Comparison of ENCODE assay signal across 17 cellular contexts in genomic region chr11:90133560-90134145, GRCh38. TPM values are rescaled to one million over a fixed set of nuclear protein-coding genes. Genes with fewer than 3 reads are reported as not detected.
A peak's percentile ranks its signal among the peaks of the same experiment; 100 is the strongest.
DNase-seq lines count a peak whose midpoint lies in the region; ATAC-seq, FAIRE-seq and TF ChIP-seq lines count a peak whose summit lies in the region.
"Had no signal": no experiment of that assay in that cellular context is flagged by ENCODE, and none has a peak within 500 bp of the region (broad histone marks: within the 10 kb centered on the region; RNA-seq: fewer than 3 reads in every experiment).

No MANE protein-coding gene starts in this region.

- no peaks in the 10 kb centered on the region for H3K4me1 ChIP-seq in right cardiac atrium (ENCODE audit: control insufficient read depth, insufficient read depth, low read length)
- H3K4me1 ChIP-seq in H1 (replicated peaks in 1 of 4; ENCODE audit: control insufficient read depth in 3 of 4, insufficient read depth in 4 of 4, low read length in 3 of 4): peaks cover 1 to 6% (median 4%) of the 10 kb centered on the region in 4 experiments; a peak in 5 of 7 replicates
- no peaks in the 10 kb centered on the region for H3K4me1 ChIP-seq in upper lobe of right lung

- no peak overlapping the region for H2BK5ac ChIP-seq in H1 (ENCODE audit: low read depth, low read length)

- H3K36me3 Mint-ChIP-seq in naive thymus-derived CD8-positive, alpha-beta T cell: no peaks in the 10 kb centered on the region
- H3K36me3 Mint-ChIP-seq in activated CD4-positive, alpha-beta memory T cell treated with anti-CD3 and anti-CD28 coated beads, Interleukin-2, amount 10 ng/mL, durations not matched to agents 7 days and 5 days (ENCODE audit: low read depth): peaks cover 2% of the 10 kb centered on the region

- POLR2A ChIA-PET in H1 (lab: Charles Lee; ENCODE audit: partially characterized antibody): interaction anchor here (1.1 kb wide), 1 partner anchor 17 kb away, joined by 3 read pairs; no protein-coding TSS in a partner anchor
- POLR2A ChIA-PET in naive thymus-derived CD8-positive, alpha-beta T cell (lab: Charles Lee): no interaction called here
- POLR2A ChIA-PET in activated CD4-positive, alpha-beta memory T cell treated with anti-CD3 and anti-CD28 coated beads, Interleukin-2, amount 10 ng/mL, durations not matched to agents 7 days and 5 days (lab: Charles Lee): no interaction called here

- H3K79me1 ChIP-seq in H1 (ENCODE audit: low read depth, low read length): no peaks in the 10 kb centered on the region

- no peak overlapping the region for H3K27ac Mint-ChIP-seq in naive thymus-derived CD8-positive, alpha-beta T cell
- H3K27ac Mint-ChIP-seq in activated CD4-positive, alpha-beta memory T cell treated with anti-CD3 and anti-CD28 coated beads, Interleukin-2, amount 10 ng/mL, durations not matched to agents 7 days and 5 days: no peak overlapping the region

- no peaks in the 10 kb centered on the region for H3K27me3 ChIP-seq in right cardiac atrium (ENCODE audit: control insufficient read depth, insufficient read depth)
- H3K27me3 ChIP-seq in H1 (replicated peaks in 1 of 4; ENCODE audit: control insufficient read depth in 3 of 4, extremely low read depth in 1 of 4, insufficient read depth in 3 of 4, low read length in 3 of 4): no peaks in the 10 kb centered on the region
- peaks cover 16% of the 10 kb centered on the region for H3K27me3 ChIP-seq in upper lobe of right lung

- peaks cover 7 to 19% (median 9%) of the 10 kb centered on the region in 4 donors for H3K4me1 Mint-ChIP-seq in naive thymus-derived CD8-positive, alpha-beta T cell
- H3K4me1 Mint-ChIP-seq in activated CD4-positive, alpha-beta memory T cell treated with anti-CD3 and anti-CD28 coated beads, Interleukin-2, amount 10 ng/mL, durations not matched to agents 7 days and 5 days: peaks cover 11% of the 10 kb centered on the region

- no peak overlapping the region for H3K18ac ChIP-seq in H1 (ENCODE audit: extremely low read depth, low read length)

- peak overlapping the region; percentile 92 to 98 for H3K4me2 ChIP-seq in H1 (ENCODE audit: insufficient read depth in 1 of 2, low read depth in 2 of 2, low read length in 2 of 2)

- no peak for TF ChIP-seq RAD21 in H1 (IDR thresholded peaks at IDR 0.05 in 1 of 2, conservative IDR thresholded peaks at IDR 0.05 in 1 of 2; ENCODE audit: low read depth in 2 of 2, low read length in 2 of 2)

- H3K23ac ChIP-seq in H1 (ENCODE audit: insufficient read length): no peak overlapping the region

- no peak overlapping the region for H4K8ac ChIP-seq in H1 (ENCODE audit: extremely low read depth, insufficient read depth, low read length)

- H3K9ac ChIP-seq in H1 (replicated peaks in 1 of 4; ENCODE audit: extremely low read depth in 1 of 4, low read depth in 3 of 4, low read length in 3 of 4): peak overlapping the region in 1 of 4 experiments; percentile 62; a peak in 3 of 7 replicates

- no peaks in the 10 kb centered on the region for H4K20me1 ChIP-seq in H1 (replicated peaks in 1 of 2; ENCODE audit: control insufficient read depth in 1 of 2, insufficient read depth in 2 of 2, low read length in 2 of 2)

- H3K79me2 ChIP-seq in H1 (ENCODE audit: control insufficient read depth in 1 of 2, insufficient read depth in 2 of 2, low read length in 2 of 2): no peaks in the 10 kb centered on the region

- TF ChIP-seq CTCF in H1 (IDR thresholded peaks at IDR 0.05; ENCODE audit: control extremely low read depth in 1 of 3, insufficient read depth in 1 of 3, low read depth in 1 of 3, low read length in 3 of 3) (no peak), upper lobe of right lung (IDR thresholded peaks at IDR 0.05) (no peak)

- no peak overlapping the region for H3K4ac ChIP-seq in H1 (replicated peaks; ENCODE audit: insufficient read length, low read depth, low read length)

- H2BK120ac ChIP-seq in H1 (replicated peaks; ENCODE audit: low read depth, low read length): no peak overlapping the region

- TF ChIP-seq POLR2A in H1 (IDR thresholded peaks at IDR 0.05; ENCODE audit: control extremely low read depth in 1 of 2, low read depth in 2 of 2, low read length in 2 of 2): no peak

- no peak overlapping the region for H3K56ac ChIP-seq in H1 (replicated peaks; ENCODE audit: insufficient read length, low read depth, low read length)

- H3K27me3 Mint-ChIP-seq in naive thymus-derived CD8-positive, alpha-beta T cell: peaks cover 28 to 65% (median 42%) of the 10 kb centered on the region in 5 donors
- peaks cover 43% of the 10 kb centered on the region for H3K27me3 Mint-ChIP-seq in activated CD4-positive, alpha-beta memory T cell treated with anti-CD3 and anti-CD28 coated beads, Interleukin-2, amount 10 ng/mL, durations not matched to agents 7 days and 5 days

- no peak overlapping the region for H3K27ac ChIP-seq in right cardiac atrium (ENCODE audit: low read length)
- no peak overlapping the region for H3K27ac ChIP-seq in H1 (ENCODE audit: low read depth, low read length)
- no peak overlapping the region for H3K27ac ChIP-seq in upper lobe of right lung

- peak overlapping the region in 8 of 10 donors; percentile 0 to 64 (median 44) for H3K4me3 Mint-ChIP-seq in naive thymus-derived CD8-positive, alpha-beta T cell
- no peak overlapping the region for H3K4me3 Mint-ChIP-seq in activated CD4-positive, alpha-beta memory T cell treated with anti-CD3 and anti-CD28 coated beads, Interleukin-2, amount 10 ng/mL, durations not matched to agents 7 days and 5 days

- H3K23me2 ChIP-seq in H1 (ENCODE audit: low read depth, low read length): peaks cover 6% of the 10 kb centered on the region

- H2BK12ac ChIP-seq in H1 (ENCODE audit: low read depth, low read length): peak overlapping the region; percentile 11; the same call in 1 of the 2 replicates

- no peak overlapping the region for H2BK15ac ChIP-seq in H1 (ENCODE audit: low read length)

- H2BK20ac ChIP-seq in H1 (ENCODE audit: low read length): no peak overlapping the region

- peaks cover 0 to 6% (median 0%) of the 10 kb centered on the region in 9 donors for H3K9me3 Mint-ChIP-seq in naive thymus-derived CD8-positive, alpha-beta T cell
- no peaks in the 10 kb centered on the region for H3K9me3 Mint-ChIP-seq in activated CD4-positive, alpha-beta memory T cell treated with anti-CD3 and anti-CD28 coated beads, Interleukin-2, amount 10 ng/mL, durations not matched to agents 7 days and 5 days

- CTCF ChIA-PET in H1 (lab: Charles Lee; ENCODE audit: partially characterized antibody): no interaction called here
- CTCF ChIA-PET in activated CD4-positive, alpha-beta memory T cell treated with anti-CD3 and anti-CD28 coated beads, Interleukin-2, amount 10 ng/mL, durations not matched to agents 7 days and 5 days (lab: Charles Lee): no interaction called here

- DNase-seq in right cardiac atrium: no peak
- DNase-seq in left ventricle myocardium superior: no peak
- DNase-seq in H1 (ENCODE audit: low read depth in 1 of 2, low spot score in 2 of 2): no peak
- DNase-seq in naive thymus-derived CD8-positive, alpha-beta T cell: no peak
- no peak for DNase-seq in upper lobe of right lung
- no peak for DNase-seq in middle frontal gyrus (ENCODE audit: extremely low spot score, low spot score)
- DNase-seq in activated CD4-positive, alpha-beta memory T cell treated with anti-CD3 and anti-CD28 coated beads, Interleukin-2, amount 10 ng/mL, durations not matched to agents 7 days and 5 days: no peak
- DNase-seq in NCI-H2227 treated with DMSO at 0.1 percent for 48 hours (lab: John Stamatoyannopoulos, UW): no peak
- DNase-seq: activated CD4-positive, CD25-positive, alpha-beta regulatory T cell treated with anti-CD3 and anti-CD28 coated beads, Interleukin-2, amount 50 U/mL, for 72 hours; activated effector memory CD4-positive, alpha-beta T cell treated with anti-CD3 and anti-CD28 coated beads, Interleukin-2, amount 50 U/mL, for 16 hours; NCI-H446; Right ventricle myocardium superior; stimulated activated naive CD4-positive, alpha-beta T cell had no signal

- H4K91ac ChIP-seq in H1 (replicated peaks; ENCODE audit: insufficient read length, low read length): peak overlapping the region; percentile 60

- peak overlapping the region; percentile 79 for H2AFZ ChIP-seq in H1 (ENCODE audit: low read length)

- intact Hi-C loops in right cardiac atrium (cut with DNase I) (no loop called here), left ventricle myocardium superior (cut with micrococcal nuclease) (no loop called here), upper lobe of right lung (cut with DNase I) (no loop called here)

- FAIRE-seq in H1 (lab: Jason Lieb, UNC): no peak
- FAIRE-seq: colon had no signal

- TF ChIP-seq EP300 in H1 (IDR thresholded peaks at IDR 0.05; ENCODE audit: borderline replicate concordance in 1 of 2, low read depth in 2 of 2, low read length in 2 of 2): no peak

- WGBS in right cardiac atrium: 33% methylated on average over 3 of the region's 3 CpGs
- WGBS in H1 (ENCODE audit: extremely low coverage in 1 of 2, insufficient coverage in 1 of 2, insufficient read length in 1 of 2, insufficient replicate concordance in 2 of 2, low coverage in 1 of 2, low lambda C conversion rate in 2 of 2, missing lambda C conversion rate in 1 of 2), 2 experiments: 20% methylated on average over 3 of the region's 3 CpGs; no CpG with 5 or more reads in 1 of the 2 experiments

- no peak overlapping the region for H3K14ac ChIP-seq in H1 (ENCODE audit: insufficient read length)

- no peak for ATAC-seq in right cardiac atrium
- no peak for ATAC-seq in left ventricle myocardium superior
- no peak for ATAC-seq in naive thymus-derived CD8-positive, alpha-beta T cell
- ATAC-seq in upper lobe of right lung: no peak

- H2AK5ac ChIP-seq in H1 (ENCODE audit: low read depth, low read length): no peak overlapping the region

- H4K5ac ChIP-seq in H1 (ENCODE audit: insufficient read length, low read depth, low read length): no peak overlapping the region

- H3K4me3 ChIP-seq in right cardiac atrium (ENCODE audit: low read length) (peak overlapping the region; percentile 99), H1 (ENCODE audit: extremely low read depth in 1 of 4, insufficient read depth in 2 of 4, low read depth in 3 of 4, low read length in 4 of 4) (peak overlapping the region; percentile 73 to 81 (median 76); a peak in 6 of 8 replicates), upper lobe of right lung (peak overlapping the region; percentile 48)

- H3K9me3 ChIP-seq in right cardiac atrium (ENCODE audit: control insufficient read depth, low read length): no peaks in the 10 kb centered on the region
- H3K9me3 ChIP-seq in H1 (ENCODE audit: insufficient read depth in 2 of 2, low read depth in 1 of 2, low read length in 1 of 2): no peaks in the 10 kb centered on the region
- H3K9me3 ChIP-seq in upper lobe of right lung: no peaks in the 10 kb centered on the region

- no peaks in the 10 kb centered on the region for H3K36me3 ChIP-seq in H1 (ENCODE audit: control insufficient read depth in 2 of 4, insufficient read depth in 4 of 4, low read length in 3 of 4)
- H3K36me3 ChIP-seq in upper lobe of right lung: no peaks in the 10 kb centered on the region

RNA-seq across cellular contexts. Expression of gene NAALAD2, which starts 0.8 kb away (rescaled TPM):
- total RNA-seq in right cardiac atrium: 1 to 10 TPM; 1.0 to 2.3 (median 1.7) TPM
- polyA plus RNA-seq in right cardiac atrium: 2.0 TPM
- total RNA-seq in left ventricle myocardium superior: 1.8 TPM
- 3.9 and 4.1 TPM in 2 replicates for total RNA-seq in H1 (2021; fragmentation: NEBNext Ultra II Directional; extraction: Animal tissue kit (Norgen Biotek cat#: 25700))
- 2.1 and 2.6 TPM in 2 replicates for polyA plus RNA-seq in H1 (2011; rRNA removed)
- polyA plus RNA-seq in H1 (2011; cell fraction: cytosol; rRNA removed): 3.9 TPM
- 6.3 TPM for polyA plus RNA-seq in H1 (2011; cell fraction: nucleus; rRNA removed)
- 2.7 to 8.1 TPM (median 3.3 TPM) in 4 replicates for polyA plus RNA-seq in H1 (2012, experiment 1 of 2)
- polyA plus RNA-seq in H1 (2012, experiment 2 of 2): 0.66 TPM
- polyA plus RNA-seq in H1 (2013, experiment 1 of 2): 5.2 TPM
- polyA plus RNA-seq in H1 (2013, experiment 2 of 2): 3.9 TPM
- 8.2 and 13.2 TPM in 2 replicates for polyA minus RNA-seq in H1 (2011; rRNA and poly(A)+ RNA removed)
- 3.5 TPM for polyA minus RNA-seq in H1 (2011; cell fraction: cytosol; rRNA and poly(A)+ RNA removed)
- 28.1 TPM for polyA minus RNA-seq in H1 (2011; cell fraction: nucleus; rRNA and poly(A)+ RNA removed)
- not detected for total RNA-seq in naive thymus-derived CD8-positive, alpha-beta T cell
- polyA plus RNA-seq in naive thymus-derived CD8-positive, alpha-beta T cell: not detected
- total RNA-seq in upper lobe of right lung: 2.6 TPM
- total RNA-seq in activated CD4-positive, alpha-beta memory T cell treated with anti-CD3 and anti-CD28 coated beads, Interleukin-2, amount 10 ng/mL, durations not matched to agents 7 days and 5 days: not detected

RNA-seq across cellular contexts. Expression of gene UBTFL1, which starts 47.9 kb away (rescaled TPM):
- total RNA-seq in right cardiac atrium (not detected), left ventricle myocardium superior (not detected), upper lobe of right lung (not detected)
- polyA plus RNA-seq in right cardiac atrium (not detected), H1 (2011; rRNA removed) (not detected in 2 replicates)
- total RNA-seq in H1 (2021; fragmentation: NEBNext Ultra II Directional; extraction: Animal tissue kit (Norgen Biotek cat#: 25700)): not detected in 2 replicates
- polyA plus RNA-seq in H1 (2011; cell fraction: cytosol; rRNA removed): not detected
- not detected for polyA plus RNA-seq in H1 (2011; cell fraction: nucleus; rRNA removed)
- polyA plus RNA-seq in H1 (2012, experiment 1 of 2): not detected in 4 replicates
- not detected for polyA plus RNA-seq in H1 (2012, experiment 2 of 2)
- not detected for polyA plus RNA-seq in H1 (2013, experiment 1 of 2)
- polyA plus RNA-seq in H1 (2013, experiment 2 of 2): not detected
- not detected in 2 replicates for polyA minus RNA-seq in H1 (2011; rRNA and poly(A)+ RNA removed)
- not detected for polyA minus RNA-seq in H1 (2011; cell fraction: cytosol; rRNA and poly(A)+ RNA removed)
- not detected for polyA minus RNA-seq in H1 (2011; cell fraction: nucleus; rRNA and poly(A)+ RNA removed)
- not detected for total RNA-seq in naive thymus-derived CD8-positive, alpha-beta T cell
- polyA plus RNA-seq in naive thymus-derived CD8-positive, alpha-beta T cell: not detected
- total RNA-seq in activated CD4-positive, alpha-beta memory T cell treated with anti-CD3 and anti-CD28 coated beads, Interleukin-2, amount 10 ng/mL, durations not matched to agents 7 days and 5 days: not detected
- total RNA-seq: glomerular endothelial cell, H4, mucosa of gallbladder, Right ventricle myocardium superior had no signal

Comparison
In these comparisons a context has a peak if more than half of its experiments do, and no peak if none do; other contexts are left out.
1. H3K4me3 ChIP-seq: peak in every context shown above with its lines; median percentile 99 in right cardiac atrium; 76 in H1; 48 in upper lobe of right lung.